ENCODE assay signal across 1 cellular context in the genomic region with DNA sequence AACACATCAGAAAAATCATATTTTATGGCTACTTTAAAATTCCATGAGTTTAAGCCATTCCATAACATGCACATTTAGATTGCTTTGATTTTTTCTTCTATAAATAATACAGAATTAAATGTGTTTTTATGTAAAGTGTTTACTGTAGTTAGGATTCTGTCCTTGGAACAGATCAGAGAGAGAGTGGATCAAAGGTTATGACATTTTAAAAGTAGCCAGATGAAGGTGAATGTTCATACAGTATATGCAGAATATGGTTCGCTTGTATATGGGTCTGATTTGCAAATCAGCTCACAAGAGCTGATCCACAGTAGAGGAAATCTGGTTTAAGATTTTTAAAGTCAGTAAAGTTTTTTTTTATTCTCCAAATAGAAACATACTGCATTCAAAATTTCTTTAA.
TF ChIP-seq lines count a peak whose summit lies in the region.

No MANE protein-coding gene starts in this region.

TF ChIP-seq in A549, 52 proteins besides CTCF, POLR2A, EP300 and RAD21 (continued from another document):
- TF ChIP-seq FOSB (CRISPR knock-in tag; IDR thresholded peaks at IDR 0.05) (no peak), ZC3H11A (IDR thresholded peaks at IDR 0.05) (no peak)
- TF ChIP-seq, protein P1, sequence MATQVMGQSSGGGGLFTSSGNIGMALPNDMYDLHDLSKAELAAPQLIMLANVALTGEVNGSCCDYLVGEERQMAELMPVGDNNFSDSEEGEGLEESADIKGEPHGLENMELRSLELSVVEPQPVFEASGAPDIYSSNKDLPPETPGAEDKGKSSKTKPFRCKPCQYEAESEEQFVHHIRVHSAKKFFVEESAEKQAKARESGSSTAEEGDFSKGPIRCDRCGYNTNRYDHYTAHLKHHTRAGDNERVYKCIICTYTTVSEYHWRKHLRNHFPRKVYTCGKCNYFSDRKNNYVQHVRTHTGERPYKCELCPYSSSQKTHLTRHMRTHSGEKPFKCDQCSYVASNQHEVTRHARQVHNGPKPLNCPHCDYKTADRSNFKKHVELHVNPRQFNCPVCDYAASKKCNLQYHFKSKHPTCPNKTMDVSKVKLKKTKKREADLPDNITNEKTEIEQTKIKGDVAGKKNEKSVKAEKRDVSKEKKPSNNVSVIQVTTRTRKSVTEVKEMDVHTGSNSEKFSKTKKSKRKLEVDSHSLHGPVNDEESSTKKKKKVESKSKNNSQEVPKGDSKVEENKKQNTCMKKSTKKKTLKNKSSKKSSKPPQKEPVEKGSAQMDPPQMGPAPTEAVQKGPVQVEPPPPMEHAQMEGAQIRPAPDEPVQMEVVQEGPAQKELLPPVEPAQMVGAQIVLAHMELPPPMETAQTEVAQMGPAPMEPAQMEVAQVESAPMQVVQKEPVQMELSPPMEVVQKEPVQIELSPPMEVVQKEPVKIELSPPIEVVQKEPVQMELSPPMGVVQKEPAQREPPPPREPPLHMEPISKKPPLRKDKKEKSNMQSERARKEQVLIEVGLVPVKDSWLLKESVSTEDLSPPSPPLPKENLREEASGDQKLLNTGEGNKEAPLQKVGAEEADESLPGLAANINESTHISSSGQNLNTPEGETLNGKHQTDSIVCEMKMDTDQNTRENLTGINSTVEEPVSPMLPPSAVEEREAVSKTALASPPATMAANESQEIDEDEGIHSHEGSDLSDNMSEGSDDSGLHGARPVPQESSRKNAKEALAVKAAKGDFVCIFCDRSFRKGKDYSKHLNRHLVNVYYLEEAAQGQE (IDR thresholded peaks at IDR 0.05): no peak
- TF ChIP-seq, protein P2, sequence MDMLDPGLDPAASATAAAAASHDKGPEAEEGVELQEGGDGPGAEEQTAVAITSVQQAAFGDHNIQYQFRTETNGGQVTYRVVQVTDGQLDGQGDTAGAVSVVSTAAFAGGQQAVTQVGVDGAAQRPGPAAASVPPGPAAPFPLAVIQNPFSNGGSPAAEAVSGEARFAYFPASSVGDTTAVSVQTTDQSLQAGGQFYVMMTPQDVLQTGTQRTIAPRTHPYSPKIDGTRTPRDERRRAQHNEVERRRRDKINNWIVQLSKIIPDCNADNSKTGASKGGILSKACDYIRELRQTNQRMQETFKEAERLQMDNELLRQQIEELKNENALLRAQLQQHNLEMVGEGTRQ (IDR thresholded peaks at IDR 0.05): no peak
